In the genomic region with DNA sequence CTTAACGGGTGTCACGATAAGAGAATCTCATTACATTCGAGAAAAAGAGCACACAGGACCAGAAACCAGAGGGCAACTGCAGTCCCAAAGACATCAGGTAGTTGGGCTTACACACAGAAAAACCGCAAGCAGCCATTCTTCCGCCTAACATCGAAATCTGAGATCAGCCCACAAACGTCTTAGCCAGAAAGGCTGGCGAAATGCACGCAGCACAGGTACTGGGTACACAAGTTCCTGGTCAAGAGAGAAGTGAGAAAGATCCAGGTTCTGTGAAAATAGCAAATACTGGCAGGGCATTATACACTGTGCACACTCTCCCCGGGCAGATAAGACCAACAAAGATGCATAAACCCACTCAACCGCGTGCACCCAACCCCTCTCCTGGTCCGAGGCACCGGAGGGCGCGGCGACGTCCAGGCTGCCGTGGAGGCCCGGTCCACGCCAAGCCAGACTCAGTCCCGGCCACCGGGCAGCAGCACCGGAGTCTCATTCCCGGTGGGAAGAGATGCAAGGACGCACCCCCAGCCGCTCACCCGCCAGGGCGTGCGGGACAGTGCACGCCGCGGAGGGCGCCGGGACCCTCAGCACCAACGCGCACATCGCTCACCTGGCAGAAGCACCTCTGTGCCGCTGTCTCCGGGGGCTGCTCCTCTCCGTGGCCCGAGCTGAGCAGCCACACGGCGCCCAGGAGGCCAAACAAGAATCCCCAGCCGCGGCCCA, we compare ENCODE assay signal across 8 cellular contexts. TPM values are rescaled to one million over a fixed set of nuclear protein-coding genes. Genes with fewer than 3 reads are reported as not detected.
DNase-seq lines count a peak whose midpoint lies in the region; ATAC-seq, FAIRE-seq and TF ChIP-seq lines count a peak whose summit lies in the region.

No MANE protein-coding gene starts in this region.

- H3K4me3 ChIP-seq in pancreas (peak overlapping the region; percentile 63 to 84 (median 74)), upper lobe of right lung (peak overlapping the region; percentile 97)

- ATAC-seq in GM19468 (IDR thresholded peaks at IDR 0.05; ENCODE audit: extremely low read depth, unreplicated experiment): peak; percentile 33
- ATAC-seq in pancreas: peak; percentile 44 to 55 (median 49)
- ATAC-seq in upper lobe of right lung: peak; percentile 42

- H3K4me1 ChIP-seq in pancreas (peaks cover 8 to 32% (median 30%) of the 10 kb centered on the region in 3 donors), upper lobe of right lung (peaks cover 25% of the 10 kb centered on the region)

- H3K9me3 ChIP-seq in pancreas: no peaks in the 10 kb centered on the region
- H3K9me3 ChIP-seq in upper lobe of right lung: no peaks in the 10 kb centered on the region

- DNase-seq in DMS 273 treated with DMSO at 0.1 percent for 48 hours (lab: John Stamatoyannopoulos, UW): peak; percentile 7
- peak; percentile 53 for DNase-seq in HK-2 (ENCODE audit: unreplicated experiment)
- DNase-seq in RPMI8226: peak; percentile 76
- DNase-seq in activated effector memory CD4-positive, alpha-beta T cell treated with Interleukin-2 at 50 U/mL for 16 hours: peak; percentile 59
- DNase-seq in glomerular visceral epithelial cell (ENCODE audit: extremely low spot score): peak; percentile 62
- peak; percentile 42 to 79 (median 46) for DNase-seq in pancreas
- DNase-seq in upper lobe of right lung: peak; percentile 75

- intact Hi-C loops in pancreas (cut with DNase I): no loop called here
- intact Hi-C loops in upper lobe of right lung (cut with DNase I): no loop called here

- H3K36me3 ChIP-seq in pancreas: no peaks in the 10 kb centered on the region
- H3K36me3 ChIP-seq in upper lobe of right lung: no peaks in the 10 kb centered on the region

- no peak for FAIRE-seq in pancreas (lab: Jason Lieb, UNC)

- peak overlapping the region; percentile 95 to 98 (median 96) for H3K27ac ChIP-seq in pancreas
- H3K27ac ChIP-seq in upper lobe of right lung: peak overlapping the region; percentile 96

- no peaks in the 10 kb centered on the region for H3K27me3 ChIP-seq in pancreas
- H3K27me3 ChIP-seq in upper lobe of right lung: no peaks in the 10 kb centered on the region

- WGBS in pancreas, 2 donors: 0 to 1% methylated on average over 45 to 46 of the region's 46 CpGs

- TF ChIP-seq CTCF in pancreas (IDR thresholded peaks at IDR 0.05) (no peak), upper lobe of right lung (IDR thresholded peaks at IDR 0.05) (no peak)

RNA-seq across cellular contexts. Expression of a gene that starts 0.4 kb away (rescaled TPM):
- total RNA-seq in pancreas (10 to 100 TPM; 21.3 to 51.0 (median 28.5) TPM), upper lobe of right lung (47.2 TPM)
- 10 to 100 TPM in 1 of 2 donors, 1 to 10 TPM in 1; 9.7 to 11.0 TPM for polyA plus RNA-seq in pancreas

RNA-seq across cellular contexts. Expression of a gene that starts 12.1 kb away (rescaled TPM):
- total RNA-seq in pancreas: 10 to 100 TPM; 30.0 to 46.6 (median 31.3) TPM
- 10 to 100 TPM; 53.6 to 55.8 TPM for polyA plus RNA-seq in pancreas
- total RNA-seq in upper lobe of right lung: 61.5 TPM

RNA-seq across cellular contexts. Expression of a gene that starts 35.0 kb away (rescaled TPM):
- total RNA-seq in pancreas (1 to 10 TPM; 4.5 to 7.8 (median 5.9) TPM), upper lobe of right lung (12.8 TPM)
- 1 to 10 TPM; 2.9 to 4.3 TPM for polyA plus RNA-seq in pancreas

Comparison
In these comparisons a context has a peak if more than half of its experiments do, and no peak if none do; other contexts are left out.
1. Peak in every context shown above with its lines: DNase-seq, ATAC-seq, H3K4me3 ChIP-seq and H3K27ac ChIP-seq.
2. DNase-seq: peak in every context shown above with its lines; median percentile 76 in RPMI8226; 75 in upper lobe of right lung; 62 in glomerular visceral epithelial cell; 59 in activated effector memory CD4-positive, alpha-beta T cell treated with Interleukin-2 at 50 U/mL for 16 hours; 53 in HK-2; 46 in pancreas; 7 in DMS 273 treated with DMSO at 0.1 percent for 48 hours.